Comparison of ENCODE assay signal across 20 cellular contexts in the genomic region with DNA sequence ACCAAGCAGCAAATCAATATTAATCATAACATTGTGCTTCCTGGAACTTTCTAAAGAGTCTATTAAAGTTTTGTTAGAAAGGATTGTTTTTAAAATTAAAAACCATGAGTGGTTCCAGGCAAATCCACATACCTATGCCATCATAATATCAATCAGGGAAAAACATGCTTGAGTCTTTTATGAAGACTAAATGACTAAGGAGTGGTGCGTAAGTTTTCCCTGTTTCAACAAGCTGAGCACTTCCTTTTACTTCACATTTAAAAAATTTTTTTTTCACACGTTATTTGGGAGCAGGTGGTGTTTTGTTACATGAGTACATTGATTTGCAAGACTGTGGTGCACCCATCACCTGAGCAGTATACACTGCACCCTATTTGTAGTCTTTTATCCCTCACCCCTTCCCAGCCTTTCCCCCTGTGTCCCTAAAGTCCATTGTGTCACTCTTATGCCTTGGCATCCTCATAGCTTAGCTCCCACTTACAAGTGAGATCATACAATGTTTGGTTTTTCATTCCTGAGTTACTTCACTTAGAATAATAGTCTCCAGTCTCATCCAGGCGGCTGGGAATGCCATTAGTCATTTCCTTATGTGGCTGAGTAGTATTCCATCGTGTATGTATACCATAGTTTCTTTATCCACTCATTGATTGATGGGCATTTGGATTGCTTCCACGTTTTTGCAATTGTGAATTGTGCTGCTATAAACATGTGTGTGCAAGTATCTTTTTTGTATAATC.
A peak's percentile ranks its signal among the peaks of the same experiment; 100 is the strongest.
DNase-seq lines count a peak whose midpoint lies in the region; ATAC-seq and TF ChIP-seq lines count a peak whose summit lies in the region.
"Had no signal": no experiment of that assay in that cellular context is flagged by ENCODE, and none has a peak within 500 bp of the region (broad histone marks: within the 10 kb centered on the region; RNA-seq: fewer than 3 reads in every experiment).

No MANE protein-coding gene starts in this region.

- H3K36me3 ChIP-seq in osteoblast (ENCODE audit: insufficient read depth, low read length) (no peaks in the 10 kb centered on the region), upper lobe of left lung (no peaks in the 10 kb centered on the region)

- no peak for TF ChIP-seq EP300 in upper lobe of left lung (IDR thresholded peaks at IDR 0.05)

- TF ChIP-seq POLR2A in upper lobe of left lung (IDR thresholded peaks at IDR 0.05) = no peak

- no peak overlapping the region for H3K27ac Mint-ChIP-seq in T-helper 2 cell treated with Interferon-gamma antibody and Interleukin-4, amounts not matched to agents 5 μg/mL and 100 μg/mL, for 36 hours
- H3K27ac Mint-ChIP-seq: activated naive CD8-positive, alpha-beta T cell treated with anti-CD3 and anti-CD28 coated beads, Interleukin-2, amount 50 U/mL, for 24 hours; B cell had no signal

- H3K4me1 Mint-ChIP-seq in T-helper 2 cell treated with Interferon-gamma antibody and Interleukin-4, amounts not matched to agents 5 μg/mL and 100 μg/mL, for 36 hours (ENCODE audit: low read depth) = no peaks in the 10 kb centered on the region
- H3K4me1 Mint-ChIP-seq: activated naive CD8-positive, alpha-beta T cell treated with anti-CD3 and anti-CD28 coated beads, Interleukin-2, amount 50 U/mL, for 24 hours; B cell had no signal

- H3K27me3 Mint-ChIP-seq in T-helper 2 cell treated with Interferon-gamma antibody and Interleukin-4, amounts not matched to agents 5 μg/mL and 100 μg/mL, for 36 hours (ENCODE audit: low read depth) = no peaks in the 10 kb centered on the region
- H3K27me3 Mint-ChIP-seq: activated naive CD8-positive, alpha-beta T cell treated with anti-CD3 and anti-CD28 coated beads, Interleukin-2, amount 50 U/mL, for 24 hours; B cell had no signal

- H4K20me1 ChIP-seq in osteoblast (ENCODE audit: insufficient read depth, low read length) = no peaks in the 10 kb centered on the region

- H3K4me3 ChIP-seq in osteoblast (ENCODE audit: insufficient read depth, low read length) = no peak overlapping the region
- H3K4me3 ChIP-seq in upper lobe of left lung = no peak overlapping the region

- H3K27ac ChIP-seq in RWPE1 (no peak overlapping the region), epithelial cell of prostate (peak overlapping the region; percentile 85), osteoblast (ENCODE audit: low read depth, low read length) (peak overlapping the region; percentile 74), upper lobe of left lung (no peak overlapping the region)
- H3K27ac ChIP-seq: HL-60 had no signal

- H3K27me3 ChIP-seq in osteoblast (ENCODE audit: insufficient read depth, low read length) (no peaks in the 10 kb centered on the region), upper lobe of left lung (no peaks in the 10 kb centered on the region)

- H3K9me3 ChIP-seq in osteoblast (ENCODE audit: low read depth, low read length) (no peaks in the 10 kb centered on the region), upper lobe of left lung (peaks cover 0 to 15% (median 5%) of the 10 kb centered on the region in 4 donors)

- no peak for ATAC-seq in upper lobe of left lung (ENCODE audit: low FRiP score in 2 of 2)
- ATAC-seq: activated naive CD8-positive, alpha-beta T cell treated with anti-CD3 and anti-CD28 coated beads, Interleukin-2, amount 50 U/mL, for 24 hours; left cardiac atrium; Right ventricle myocardium inferior had no signal

- WGBS in upper lobe of left lung, 2 donors = 42 to 43% methylated on average over 5 of the region's 5 CpGs

- no peak overlapping the region for H3K4me3 Mint-ChIP-seq in T-helper 2 cell treated with Interferon-gamma antibody and Interleukin-4, amounts not matched to agents 5 μg/mL and 100 μg/mL, for 36 hours
- H3K4me3 Mint-ChIP-seq: activated naive CD8-positive, alpha-beta T cell treated with anti-CD3 and anti-CD28 coated beads, Interleukin-2, amount 50 U/mL, for 24 hours; B cell had no signal

- POLR2A ChIA-PET in RWPE1 (lab: Yijun Ruan, JAX; ENCODE audit: low non-redundant PET) = no interaction called here

- H3K79me2 ChIP-seq in osteoblast (ENCODE audit: insufficient read depth, low read length) = no peaks in the 10 kb centered on the region

- peak; percentile 93 for DNase-seq in EL
- DNase-seq in RWPE1 (ENCODE audit: low spot score) = peak; percentile 13
- peak; percentile 43 for DNase-seq in epithelial cell of prostate (ENCODE audit: low read depth, low spot score)
- no peak for DNase-seq in osteoblast (ENCODE audit: insufficient read length, low spot score, missing footprints)
- DNase-seq in T-helper 2 cell treated with Interferon-gamma antibody and Interleukin-4, amounts not matched to agents 5 μg/mL and 100 μg/mL, for 36 hours (ENCODE audit: low spot score) = no peak
- DNase-seq in dermis blood vessel endothelial cell = no peak
- no peak for DNase-seq in upper lobe of left lung
- no peak for DNase-seq in cortex of kidney (lab: John Stamatoyannopoulos, UW)
- DNase-seq: activated CD4-positive, alpha-beta T cell treated with anti-CD3 and anti-CD28 coated beads for 48 hours; activated naive CD8-positive, alpha-beta T cell treated with anti-CD3 and anti-CD28 coated beads, Interleukin-2, amount 50 U/mL, for 24 hours; activated T-cell treated with anti-CD3 and anti-CD28 coated beads, Interleukin-2, amount 50 U/mL, for 48 hours; effector memory CD4-positive, alpha-beta T cell; head of caudate nucleus; left cardiac atrium; NCI-H2029 treated with DMSO at 0.1 percent for 48 hours; posterior cingulate gyrus; T-helper 9 cell had no signal

- H3K9me3 Mint-ChIP-seq in T-helper 2 cell treated with Interferon-gamma antibody and Interleukin-4, amounts not matched to agents 5 μg/mL and 100 μg/mL, for 36 hours = peaks cover 40% of the 10 kb centered on the region

- TF ChIP-seq CTCF in RWPE1 (conservative IDR thresholded peaks at IDR 0.05; ENCODE audit: low read depth) = no peak
- no peak for TF ChIP-seq CTCF in osteoblast (IDR thresholded peaks at IDR 0.05; ENCODE audit: extremely low read depth, low read depth, low read length)
- TF ChIP-seq CTCF in upper lobe of left lung (IDR thresholded peaks at IDR 0.05) = no peak

- no peak overlapping the region for H2AFZ ChIP-seq in osteoblast (ENCODE audit: low read length)

- peaks cover 7% of the 10 kb centered on the region for H3K4me1 ChIP-seq in osteoblast (ENCODE audit: insufficient read depth, low read length)
- no peaks in the 10 kb centered on the region for H3K4me1 ChIP-seq in upper lobe of left lung

- H3K4me2 ChIP-seq in osteoblast (ENCODE audit: insufficient read depth, low read length) = peak overlapping the region; percentile 60

- no peaks in the 10 kb centered on the region for H3K36me3 Mint-ChIP-seq in T-helper 2 cell treated with Interferon-gamma antibody and Interleukin-4, amounts not matched to agents 5 μg/mL and 100 μg/mL, for 36 hours (ENCODE audit: low read depth)

- CTCF ChIA-PET in RWPE1 (lab: Yijun Ruan, JAX) = no interaction called here

Comparison
In these comparisons a context has a peak if more than half of its experiments do, and no peak if none do; other contexts are left out.
1. DNase-seq: peak in EL (single experiment), RWPE1 (single experiment) and epithelial cell of prostate (single experiment); none in osteoblast (single experiment), T-helper 2 cell treated with Interferon-gamma antibody and Interleukin-4, amounts not matched to agents 5 μg/mL and 100 μg/mL, for 36 hours (single experiment), dermis blood vessel endothelial cell (single experiment), upper lobe of left lung (0 of 2) and cortex of kidney (single experiment).
2. H3K27ac ChIP-seq: peak in epithelial cell of prostate (single experiment) and osteoblast (single experiment); none in RWPE1 (single experiment) and upper lobe of left lung (0 of 4).